8 cellular contexts compared by ENCODE assay signal in genomic region chr18:76983184-76983583, GRCh38.
DNase-seq lines count a peak whose midpoint lies in the region; ATAC-seq lines count a peak whose summit lies in the region.

No MANE protein-coding gene starts in this region.

- H3K4me1 Mint-ChIP-seq in central memory CD8-positive, alpha-beta T cell: peaks cover 14% of the 10 kb centered on the region

- H3K27me3 Mint-ChIP-seq in central memory CD8-positive, alpha-beta T cell: no peaks in the 10 kb centered on the region

- no peak overlapping the region for H3K27ac Mint-ChIP-seq in central memory CD8-positive, alpha-beta T cell (ENCODE audit: low read depth)

- H3K4me3 Mint-ChIP-seq in central memory CD8-positive, alpha-beta T cell: no peak overlapping the region

- peak; percentile 57 for ATAC-seq in GM19025 (IDR thresholded peaks at IDR 0.05; ENCODE audit: low read depth, unreplicated experiment)
- peak; percentile 81 for ATAC-seq in HG03175 (IDR thresholded peaks at IDR 0.05; ENCODE audit: unreplicated experiment)
- peak; percentile 91 for ATAC-seq in central memory CD8-positive, alpha-beta T cell (replicated peaks; ENCODE audit: extremely low read depth, poor library complexity, severe bottlenecking)

- H3K9me3 Mint-ChIP-seq in central memory CD8-positive, alpha-beta T cell: no peaks in the 10 kb centered on the region

- peak; percentile 82 for DNase-seq in Ammon's horn (ENCODE audit: low spot score)
- peak; percentile 89 for DNase-seq in NCI-H345 (lab: John Stamatoyannopoulos, UW)
- DNase-seq in activated CD4-positive, CD25-positive, alpha-beta regulatory T cell treated with anti-CD3 and anti-CD28 coated beads, Interleukin-2, amount 50 U/mL, for 16 hours (ENCODE audit: low read depth, low spot score): peak; percentile 64
- peak; percentile 74 to 80 for DNase-seq in central memory CD8-positive, alpha-beta T cell (ENCODE audit: low spot score in 2 of 2)
- peak; percentile 90 for DNase-seq in kidney tubule cell (ENCODE audit: low spot score)
- DNase-seq in stimulated activated CD4-positive, alpha-beta T cell treated with anti-CD3 and anti-CD28 coated beads, Interleukin-4, amount 100 ng/mL, for 1 hour: peak; percentile 87

- H3K36me3 Mint-ChIP-seq in central memory CD8-positive, alpha-beta T cell (ENCODE audit: insufficient read depth): peaks cover 17% of the 10 kb centered on the region

Comparison
In these comparisons a context has a peak if more than half of its experiments do, and no peak if none do; other contexts are left out.
1. Peak in every context shown above with its lines: DNase-seq and ATAC-seq.